23 cellular contexts compared by ENCODE assay signal in the genomic region with DNA sequence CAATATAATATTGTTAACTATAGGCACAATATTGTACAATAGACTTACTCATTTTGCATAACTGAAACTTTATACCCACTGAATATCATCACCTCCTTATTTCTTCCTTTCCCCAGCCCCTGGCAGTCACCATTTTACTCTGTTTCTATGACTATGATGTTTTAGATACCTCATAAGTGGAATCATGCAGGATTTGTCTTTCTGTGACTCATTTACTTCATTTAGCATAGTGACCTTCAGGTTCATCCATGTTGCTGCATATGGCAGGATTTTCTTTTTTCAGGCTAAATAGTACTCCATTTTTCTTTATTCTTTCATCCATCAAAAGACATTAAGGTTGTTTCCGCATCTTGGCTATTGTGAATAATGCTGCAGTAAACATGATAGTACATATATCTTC.
"Had no signal": no experiment of that assay in that cellular context is flagged by ENCODE, and none has a peak within 500 bp of the region (broad histone marks: within the 10 kb centered on the region; RNA-seq: fewer than 3 reads in every experiment).

No MANE protein-coding gene starts in this region.

- H3K27me3 Mint-ChIP-seq: naive thymus-derived CD4-positive, alpha-beta T cell; T-cell had no signal

- H3K27ac Mint-ChIP-seq: T-cell; T-helper 2 cell treated with Interferon-gamma antibody and Interleukin-4, amounts not matched to agents 5 μg/mL and 100 μg/mL, for 36 hours had no signal

- H3K4me3 Mint-ChIP-seq: neural crest cell; T-cell; T-helper 2 cell treated with Interferon-gamma antibody and Interleukin-4, amounts not matched to agents 5 μg/mL and 100 μg/mL, for 36 hours had no signal

- DNase-seq: activated CD4-positive, alpha-beta T cell treated with anti-CD3 and anti-CD28 coated beads, Interleukin-2, amount 50 U/mL, for 48 hours; activated effector memory CD4-positive, alpha-beta T cell treated with anti-CD3 and anti-CD28 coated beads, Interleukin-2, amount 50 U/mL, for 16 hours; adrenal gland; brain microvascular endothelial cell; central memory CD4-positive, alpha-beta T cell; dermis blood vessel endothelial cell; effector CD8-positive, alpha-beta T cell; erythroblast; foreskin fibroblast; naive thymus-derived CD4-positive, alpha-beta T cell; posterior cingulate gyrus; SJCRH30; small intestine; stimulated activated naive CD4-positive, alpha-beta T cell; substantia nigra; T-cell; thyroid gland; upper lobe of right lung; WERI-Rb-1 had no signal

- FAIRE-seq: small intestine had no signal

- H3K4me1 Mint-ChIP-seq: neural crest cell had no signal

- ATAC-seq: left lobe of liver; naive thymus-derived CD4-positive, alpha-beta T cell; sciatic nerve; T-cell; upper lobe of right lung had no signal

- H3K9me3 Mint-ChIP-seq: neural crest cell, T-cell had no signal
